In the genomic region with DNA sequence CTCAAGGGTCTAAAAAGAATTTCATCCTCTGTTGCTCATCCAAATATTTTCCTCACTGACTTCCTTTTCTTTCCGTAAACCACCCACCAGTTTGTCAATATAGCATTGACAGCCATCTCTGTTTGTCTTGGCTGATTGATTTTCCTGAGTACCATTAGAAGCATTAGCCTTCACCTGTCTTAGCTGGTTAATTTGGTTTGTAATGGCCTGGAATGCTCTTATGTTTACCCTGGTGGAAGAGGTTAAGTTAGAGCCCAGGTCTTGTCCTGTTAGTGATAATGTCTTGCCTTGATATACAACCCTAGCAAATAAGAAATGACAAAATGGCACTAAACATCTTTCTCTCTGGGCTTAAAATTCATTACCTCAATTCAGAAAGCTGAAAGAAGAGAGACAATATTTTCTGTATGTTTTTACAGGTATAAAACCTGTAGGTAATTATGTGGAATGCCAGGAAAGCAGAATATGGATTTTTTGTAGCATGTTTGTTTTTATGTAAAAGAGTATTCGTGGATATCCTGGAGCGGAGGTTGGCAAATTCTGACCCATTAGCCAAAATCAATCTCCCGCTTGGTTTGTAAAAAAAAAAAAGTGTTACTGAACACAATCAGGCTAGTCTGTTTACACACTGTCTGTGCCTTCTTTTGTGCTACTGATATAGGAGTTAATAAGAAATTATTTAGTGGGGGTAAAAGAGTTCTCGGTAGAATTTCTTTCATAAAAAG, we compare ENCODE assay signal across 18 cellular contexts.
"Had no signal": no experiment of that assay in that cellular context is flagged by ENCODE, and none has a peak within 500 bp of the region (broad histone marks: within the 10 kb centered on the region; RNA-seq: fewer than 3 reads in every experiment).

No MANE protein-coding gene starts in this region.

- H3K27me3 Mint-ChIP-seq: activated B cell treated with CpG ODN at 0.5 μM for 24 hours; activated CD4-positive, alpha-beta T cell treated with anti-CD3 and anti-CD28 coated beads, Interleukin-2, amount 10 ng/mL, durations not matched to agents 7 days and 5 days; activated naive CD8-positive, alpha-beta T cell; stimulated activated memory B cell treated with anti-CD40 and anti-IgM and Interleukin-4, amounts not matched to agents 10 μg/mL and 1 μg/mL and 100 μg/mL, for 72 hours had no signal

- DNase-seq: activated B cell treated with CpG ODN at 0.5 μM for 24 hours; activated CD4-positive, alpha-beta T cell treated with anti-CD3 and anti-CD28 coated beads, Interleukin-2, amount 10 ng/mL, durations not matched to agents 7 days and 5 days; activated CD8-positive, alpha-beta memory T cell treated with anti-CD3 and anti-CD28 coated beads, Interleukin-2, amount 50 U/mL, for 48 hours; activated gamma-delta T cell; activated T-cell treated with anti-CD3 and anti-CD28 coated beads, Interleukin-2, amount 50 U/mL, for 72 hours; amygdala; central memory CD4-positive, alpha-beta T cell; colonic mucosa; left lung; mucosa of descending colon; naive thymus-derived CD8-positive, alpha-beta T cell; retina; stimulated activated CD4-positive, alpha-beta T cell treated with anti-CD3 and anti-CD28 coated beads, Interleukin-2, amount 100 ng/mL, for 48 hours; thyroid gland had no signal

- H3K4me1 ChIP-seq: colonic mucosa, left lung, thyroid gland had no signal

- H3K27me3 ChIP-seq: body of pancreas, colonic mucosa, left lung, neutrophil, thyroid gland had no signal

- H3K36me3 ChIP-seq: colonic mucosa, left lung, neutrophil, thyroid gland had no signal

- H3K9me3 Mint-ChIP-seq: activated B cell treated with CpG ODN at 0.5 μM for 24 hours; activated CD4-positive, alpha-beta T cell treated with anti-CD3 and anti-CD28 coated beads, Interleukin-2, amount 10 ng/mL, durations not matched to agents 7 days and 5 days; activated T-cell treated with anti-CD3 and anti-CD28 coated beads, Interleukin-2, amount 50 U/mL, for 72 hours; naive thymus-derived CD8-positive, alpha-beta T cell; stimulated activated memory B cell treated with anti-CD40 and anti-IgM and Interleukin-4, amounts not matched to agents 10 μg/mL and 1 μg/mL and 100 μg/mL, for 72 hours had no signal

- H3K36me3 Mint-ChIP-seq: activated naive CD8-positive, alpha-beta T cell; naive thymus-derived CD8-positive, alpha-beta T cell; stimulated activated memory B cell treated with anti-CD40 and anti-IgM and Interleukin-4, amounts not matched to agents 10 μg/mL and 1 μg/mL and 100 μg/mL, for 72 hours had no signal

- H3K27ac Mint-ChIP-seq: activated B cell treated with CpG ODN at 0.5 μM for 24 hours; activated CD4-positive, alpha-beta T cell treated with anti-CD3 and anti-CD28 coated beads, Interleukin-2, amount 10 ng/mL, durations not matched to agents 7 days and 5 days; activated naive CD8-positive, alpha-beta T cell; activated T-cell treated with anti-CD3 and anti-CD28 coated beads, Interleukin-2, amount 50 U/mL, for 72 hours; naive thymus-derived CD8-positive, alpha-beta T cell; stimulated activated memory B cell treated with anti-CD40 and anti-IgM and Interleukin-4, amounts not matched to agents 10 μg/mL and 1 μg/mL and 100 μg/mL, for 72 hours had no signal

- H3K4me3 ChIP-seq: body of pancreas, colonic mucosa, left lung, mucosa of descending colon, thyroid gland had no signal

- H3K27ac ChIP-seq: colonic mucosa, left lung, neutrophil, thyroid gland had no signal

- H3K4me3 Mint-ChIP-seq: activated B cell treated with CpG ODN at 0.5 μM for 24 hours; activated CD4-positive, alpha-beta T cell treated with anti-CD3 and anti-CD28 coated beads, Interleukin-2, amount 10 ng/mL, durations not matched to agents 7 days and 5 days; activated naive CD8-positive, alpha-beta T cell; activated T-cell treated with anti-CD3 and anti-CD28 coated beads, Interleukin-2, amount 50 U/mL, for 72 hours; naive thymus-derived CD8-positive, alpha-beta T cell; stimulated activated memory B cell treated with anti-CD40 and anti-IgM and Interleukin-4, amounts not matched to agents 10 μg/mL and 1 μg/mL and 100 μg/mL, for 72 hours had no signal

- H3K9me3 ChIP-seq: body of pancreas, colonic mucosa, left lung, mucosa of descending colon, neutrophil, thyroid gland had no signal

- H3K4me1 Mint-ChIP-seq: activated B cell treated with CpG ODN at 0.5 μM for 24 hours; activated CD4-positive, alpha-beta T cell treated with anti-CD3 and anti-CD28 coated beads, Interleukin-2, amount 10 ng/mL, durations not matched to agents 7 days and 5 days; naive thymus-derived CD8-positive, alpha-beta T cell; stimulated activated memory B cell treated with anti-CD40 and anti-IgM and Interleukin-4, amounts not matched to agents 10 μg/mL and 1 μg/mL and 100 μg/mL, for 72 hours had no signal
